In genomic region chr5:175317872-175318271, GRCh38 we compare ENCODE assay signal across 28 cellular contexts.
"Had no signal": no experiment of that assay in that cellular context is flagged by ENCODE, and none has a peak within 500 bp of the region (broad histone marks: within the 10 kb centered on the region; RNA-seq: fewer than 3 reads in every experiment).

No MANE protein-coding gene starts in this region.

- H3K9me3 ChIP-seq: ascending aorta, breast epithelium, esophagus muscularis mucosa, gastroesophageal sphincter had no signal

- H3K27me3 ChIP-seq: ascending aorta, gastroesophageal sphincter had no signal

- H3K36me3 ChIP-seq: ascending aorta, breast epithelium, cardiac muscle cell, esophagus muscularis mucosa, gastroesophageal sphincter had no signal

- H3K4me3 ChIP-seq: ascending aorta, breast epithelium, cardiac muscle cell, esophagus muscularis mucosa, gastroesophageal sphincter had no signal

- H3K27ac ChIP-seq: ascending aorta, breast epithelium, cardiac muscle cell, esophagus muscularis mucosa, gastroesophageal sphincter had no signal

- DNase-seq: activated CD4-positive, alpha-beta memory T cell treated with anti-CD3 and anti-CD28 coated beads, Interleukin-2, amount 10 ng/mL, durations not matched to agents 7 days and 5 days; activated CD4-positive, alpha-beta T cell treated with anti-CD3 and anti-CD28 coated beads for 4 hours; activated CD4-positive, alpha-beta T cell treated with anti-CD3 and anti-CD28 coated beads, Interleukin-2, amount 10 ng/mL, durations not matched to agents 7 days and 5 days; activated CD4-positive, alpha-beta T cell treated with anti-CD3 and anti-CD28 coated beads, Interleukin-2, amount 50 U/mL, for 4 hours; activated CD4-positive, CD25-positive, alpha-beta regulatory T cell; activated CD4-positive, CD25-positive, alpha-beta regulatory T cell treated with anti-CD3 and anti-CD28 coated beads, Interleukin-2, amount 50 U/mL, for 72 hours; activated CD8-positive, alpha-beta memory T cell treated with anti-CD3 and anti-CD28 coated beads, Interleukin-2, amount 50 U/mL, for 48 hours; activated gamma-delta T cell; activated naive CD4-positive, alpha-beta T cell; activated naive CD4-positive, alpha-beta T cell treated with anti-CD3 and anti-CD28 coated beads, Interleukin-2, amount 10 ng/mL, durations not matched to agents 7 days and 5 days; activated naive CD8-positive, alpha-beta T cell treated with anti-CD3 and anti-CD28 coated beads, Interleukin-2, amount 10 ng/mL, durations not matched to agents 7 days and 5 days; activated T-cell treated with anti-CD3 and anti-CD28 coated beads for 4 hours; activated T-cell treated with anti-CD3 and anti-CD28 coated beads, Interleukin-2, amount 50 U/mL, for 24 hours; activated T-cell treated with anti-CD3 and anti-CD28 coated beads, Interleukin-2, amount 50 U/mL, for 72 hours; central memory CD4-positive, alpha-beta T cell; cortex of kidney; dermis blood vessel endothelial cell; effector CD4-positive, alpha-beta T cell; effector memory CD8-positive, alpha-beta T cell; erythroblast; foreskin melanocyte; T-helper 2 cell had no signal

- ATAC-seq: activated naive CD4-positive, alpha-beta T cell treated with anti-CD3 and anti-CD28 coated beads, Interleukin-2, amount 50 U/mL, for 72 hours; activated T-cell treated with anti-CD3 and anti-CD28 coated beads, Interleukin-2, amount 50 U/mL, for 72 hours; effector memory CD8-positive, alpha-beta T cell; gastroesophageal sphincter had no signal

- H3K4me1 ChIP-seq: ascending aorta, breast epithelium, esophagus muscularis mucosa, gastroesophageal sphincter had no signal
